In genomic region chr2:176490061-176490861, GRCh38 we compare ENCODE assay signal across 10 cellular contexts.
DNase-seq lines count a peak whose midpoint lies in the region; ATAC-seq and TF ChIP-seq lines count a peak whose summit lies in the region.
"Had no signal": no experiment of that assay in that cellular context is flagged by ENCODE, and none has a peak within 500 bp of the region (broad histone marks: within the 10 kb centered on the region; RNA-seq: fewer than 3 reads in every experiment).

No MANE protein-coding gene starts in this region.

- peak; percentile 96 for ATAC-seq in GM23338
- ATAC-seq in activated CD8-positive, alpha-beta memory T cell treated with anti-CD3 and anti-CD28 coated beads, Interleukin-2, amount 10 ng/mL, durations not matched to agents 7 days and 5 days = no peak
- no peak for ATAC-seq in GM21447 (IDR thresholded peaks at IDR 0.05; ENCODE audit: unreplicated experiment)

- H3K4me1 ChIP-seq in GM23338 (ENCODE audit: insufficient read depth) = peaks cover 18% of the 10 kb centered on the region; the same call in 1 of the 2 replicates
- H3K4me1 ChIP-seq in skeletal muscle tissue (ENCODE audit: control insufficient read depth in 3 of 3, insufficient read depth in 3 of 3, low read length in 3 of 3) = peaks cover 9 to 21% (median 17%) of the 10 kb centered on the region in 3 donors

- DNase-seq in GM23338 (ENCODE audit: low spot score) (peak; percentile 80), cardiac fibroblast (ENCODE audit: low read depth in 2 of 2) (peak; percentile 40 to 54), iPS-NIHi11 (ENCODE audit: low spot score) (peak; percentile 72), activated T-cell treated with anti-CD3 and anti-CD28 coated beads for 4 hours (no peak), NCI-H524 treated with DMSO at 0.1 percent for 48 hours (lab: John Stamatoyannopoulos, UW) (no peak)
- no peak for DNase-seq in activated CD8-positive, alpha-beta memory T cell treated with anti-CD3 and anti-CD28 coated beads, Interleukin-2, amount 10 ng/mL, durations not matched to agents 7 days and 5 days
- DNase-seq: activated CD4-positive, alpha-beta T cell treated with anti-CD3 and anti-CD28 coated beads for 48 hours; naive B cell had no signal

- H4K20me1 ChIP-seq in GM23338 (replicated peaks; ENCODE audit: insufficient read depth) = no peaks in the 10 kb centered on the region

- peak overlapping the region; percentile 46 to 57 (median 51) for H3K9ac ChIP-seq in skeletal muscle tissue (ENCODE audit: low read depth in 1 of 3, low read length in 3 of 3)

- H3K9me3 ChIP-seq in skeletal muscle tissue (ENCODE audit: control insufficient read depth in 3 of 3, low read length in 3 of 3) = no peaks in the 10 kb centered on the region

- no peak overlapping the region for H3K27ac ChIP-seq in GM23338 (ENCODE audit: low read depth)
- peak overlapping the region; percentile 81 for H3K27ac ChIP-seq in skeletal muscle tissue (ENCODE audit: low read depth, low read length)

- peaks cover 24% of the 10 kb centered on the region for H3K27me3 ChIP-seq in GM23338 (ENCODE audit: insufficient read depth)
- peaks cover 0 to 6% (median 4%) of the 10 kb centered on the region in 3 donors for H3K27me3 ChIP-seq in skeletal muscle tissue (ENCODE audit: control insufficient read depth in 3 of 3, insufficient read depth in 3 of 3, low read length in 3 of 3)

- CTCF ChIA-PET in activated CD8-positive, alpha-beta memory T cell treated with anti-CD3 and anti-CD28 coated beads, Interleukin-2, amount 10 ng/mL, durations not matched to agents 7 days and 5 days (lab: Charles Lee) = interaction anchor here (2.0 kb wide), 1 partner anchor 35 kb away, joined by 7 read pairs; no protein-coding TSS in a partner anchor

- H3K9me2 ChIP-seq in GM23338 (ENCODE audit: insufficient read depth) = no peaks in the 10 kb centered on the region

- H3K27me3 Mint-ChIP-seq in GM23338 (ENCODE audit: insufficient read depth, low read depth, poor library complexity) = peaks cover 14% of the 10 kb centered on the region
- H3K27me3 Mint-ChIP-seq in activated CD8-positive, alpha-beta memory T cell treated with anti-CD3 and anti-CD28 coated beads, Interleukin-2, amount 10 ng/mL, durations not matched to agents 7 days and 5 days = peaks cover 67% of the 10 kb centered on the region

- TF ChIP-seq CTCF in GM23338 (conservative IDR thresholded peaks at IDR 0.05; ENCODE audit: low read depth in 2 of 2) (no peak), cardiac fibroblast (IDR thresholded peaks at IDR 0.05; ENCODE audit: low read depth, low read length) (no peak)

- no peaks in the 10 kb centered on the region for H3K36me3 Mint-ChIP-seq in GM23338 (ENCODE audit: low read depth)
- H3K36me3 Mint-ChIP-seq in activated CD8-positive, alpha-beta memory T cell treated with anti-CD3 and anti-CD28 coated beads, Interleukin-2, amount 10 ng/mL, durations not matched to agents 7 days and 5 days = no peaks in the 10 kb centered on the region
- H3K36me3 Mint-ChIP-seq: naive B cell had no signal

- 0 out of 2 replicates have a peak, but pooled peaks cover 4% of the 10 kb centered on the region for H3F3A ChIP-seq in GM23338 (replicated peaks; ENCODE audit: low read depth)

- no peaks in the 10 kb centered on the region for H3K79me2 ChIP-seq in GM23338 (replicated peaks; ENCODE audit: insufficient read depth)

- H3K4me3 ChIP-seq in GM23338 (peak overlapping the region; percentile 56), cardiac fibroblast (replicated peaks in 1 of 2; ENCODE audit: low read depth in 2 of 2, low read length in 2 of 2) (no peak overlapping the region), skeletal muscle tissue (ENCODE audit: low read length in 3 of 3) (peak overlapping the region in 1 of 3 donors; percentile 45)

- H3K36me3 ChIP-seq in GM23338 (ENCODE audit: insufficient read depth) = no peaks in the 10 kb centered on the region
- H3K36me3 ChIP-seq in skeletal muscle tissue (ENCODE audit: control insufficient read depth in 3 of 3, insufficient read depth in 3 of 3, low read length in 3 of 3) = no peaks in the 10 kb centered on the region

- H3K4me1 Mint-ChIP-seq in GM23338 = peaks cover 20% of the 10 kb centered on the region
- peaks cover 12% of the 10 kb centered on the region for H3K4me1 Mint-ChIP-seq in activated CD8-positive, alpha-beta memory T cell treated with anti-CD3 and anti-CD28 coated beads, Interleukin-2, amount 10 ng/mL, durations not matched to agents 7 days and 5 days

- no peak overlapping the region for H3K27ac Mint-ChIP-seq in GM23338
- no peak overlapping the region for H3K27ac Mint-ChIP-seq in activated CD8-positive, alpha-beta memory T cell treated with anti-CD3 and anti-CD28 coated beads, Interleukin-2, amount 10 ng/mL, durations not matched to agents 7 days and 5 days

- H3K4me2 ChIP-seq in GM23338 = peak overlapping the region; percentile 87

- no peaks in the 10 kb centered on the region for H3K9me3 Mint-ChIP-seq in GM23338
- H3K9me3 Mint-ChIP-seq in activated CD8-positive, alpha-beta memory T cell treated with anti-CD3 and anti-CD28 coated beads, Interleukin-2, amount 10 ng/mL, durations not matched to agents 7 days and 5 days (ENCODE audit: low read depth) = no peaks in the 10 kb centered on the region

- peak overlapping the region; percentile 70 for H3K4me3 Mint-ChIP-seq in GM23338
- no peak overlapping the region for H3K4me3 Mint-ChIP-seq in activated CD8-positive, alpha-beta memory T cell treated with anti-CD3 and anti-CD28 coated beads, Interleukin-2, amount 10 ng/mL, durations not matched to agents 7 days and 5 days
- H3K4me3 Mint-ChIP-seq: naive B cell had no signal

- H2AFZ ChIP-seq in GM23338 = peak overlapping the region; percentile 100

TF ChIP-seq in GM23338, 12 proteins besides CTCF, POLR2A, EP300 and RAD21 (continues in another document):
- TF ChIP-seq, protein P1, sequence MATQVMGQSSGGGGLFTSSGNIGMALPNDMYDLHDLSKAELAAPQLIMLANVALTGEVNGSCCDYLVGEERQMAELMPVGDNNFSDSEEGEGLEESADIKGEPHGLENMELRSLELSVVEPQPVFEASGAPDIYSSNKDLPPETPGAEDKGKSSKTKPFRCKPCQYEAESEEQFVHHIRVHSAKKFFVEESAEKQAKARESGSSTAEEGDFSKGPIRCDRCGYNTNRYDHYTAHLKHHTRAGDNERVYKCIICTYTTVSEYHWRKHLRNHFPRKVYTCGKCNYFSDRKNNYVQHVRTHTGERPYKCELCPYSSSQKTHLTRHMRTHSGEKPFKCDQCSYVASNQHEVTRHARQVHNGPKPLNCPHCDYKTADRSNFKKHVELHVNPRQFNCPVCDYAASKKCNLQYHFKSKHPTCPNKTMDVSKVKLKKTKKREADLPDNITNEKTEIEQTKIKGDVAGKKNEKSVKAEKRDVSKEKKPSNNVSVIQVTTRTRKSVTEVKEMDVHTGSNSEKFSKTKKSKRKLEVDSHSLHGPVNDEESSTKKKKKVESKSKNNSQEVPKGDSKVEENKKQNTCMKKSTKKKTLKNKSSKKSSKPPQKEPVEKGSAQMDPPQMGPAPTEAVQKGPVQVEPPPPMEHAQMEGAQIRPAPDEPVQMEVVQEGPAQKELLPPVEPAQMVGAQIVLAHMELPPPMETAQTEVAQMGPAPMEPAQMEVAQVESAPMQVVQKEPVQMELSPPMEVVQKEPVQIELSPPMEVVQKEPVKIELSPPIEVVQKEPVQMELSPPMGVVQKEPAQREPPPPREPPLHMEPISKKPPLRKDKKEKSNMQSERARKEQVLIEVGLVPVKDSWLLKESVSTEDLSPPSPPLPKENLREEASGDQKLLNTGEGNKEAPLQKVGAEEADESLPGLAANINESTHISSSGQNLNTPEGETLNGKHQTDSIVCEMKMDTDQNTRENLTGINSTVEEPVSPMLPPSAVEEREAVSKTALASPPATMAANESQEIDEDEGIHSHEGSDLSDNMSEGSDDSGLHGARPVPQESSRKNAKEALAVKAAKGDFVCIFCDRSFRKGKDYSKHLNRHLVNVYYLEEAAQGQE (IDR thresholded peaks at IDR 0.05; ENCODE audit: unreplicated experiment) = no peak
- no peak for TF ChIP-seq STAT1 (IDR thresholded peaks at IDR 0.05; ENCODE audit: unreplicated experiment)
- TF ChIP-seq ZNF114 (CRISPR knock-in tag; IDR thresholded peaks at IDR 0.05) = no peak

Comparison
In these comparisons a context has a peak if more than half of its experiments do, and no peak if none do; other contexts are left out.
1. DNase-seq: peak in GM23338 (single experiment), cardiac fibroblast (2 of 2) and iPS-NIHi11 (single experiment); none in activated T-cell treated with anti-CD3 and anti-CD28 coated beads for 4 hours (single experiment), NCI-H524 treated with DMSO at 0.1 percent for 48 hours (single experiment) and activated CD8-positive, alpha-beta memory T cell treated with anti-CD3 and anti-CD28 coated beads, Interleukin-2, amount 10 ng/mL, durations not matched to agents 7 days and 5 days (single experiment).